8 cellular contexts compared by ENCODE assay signal in the genomic region with DNA sequence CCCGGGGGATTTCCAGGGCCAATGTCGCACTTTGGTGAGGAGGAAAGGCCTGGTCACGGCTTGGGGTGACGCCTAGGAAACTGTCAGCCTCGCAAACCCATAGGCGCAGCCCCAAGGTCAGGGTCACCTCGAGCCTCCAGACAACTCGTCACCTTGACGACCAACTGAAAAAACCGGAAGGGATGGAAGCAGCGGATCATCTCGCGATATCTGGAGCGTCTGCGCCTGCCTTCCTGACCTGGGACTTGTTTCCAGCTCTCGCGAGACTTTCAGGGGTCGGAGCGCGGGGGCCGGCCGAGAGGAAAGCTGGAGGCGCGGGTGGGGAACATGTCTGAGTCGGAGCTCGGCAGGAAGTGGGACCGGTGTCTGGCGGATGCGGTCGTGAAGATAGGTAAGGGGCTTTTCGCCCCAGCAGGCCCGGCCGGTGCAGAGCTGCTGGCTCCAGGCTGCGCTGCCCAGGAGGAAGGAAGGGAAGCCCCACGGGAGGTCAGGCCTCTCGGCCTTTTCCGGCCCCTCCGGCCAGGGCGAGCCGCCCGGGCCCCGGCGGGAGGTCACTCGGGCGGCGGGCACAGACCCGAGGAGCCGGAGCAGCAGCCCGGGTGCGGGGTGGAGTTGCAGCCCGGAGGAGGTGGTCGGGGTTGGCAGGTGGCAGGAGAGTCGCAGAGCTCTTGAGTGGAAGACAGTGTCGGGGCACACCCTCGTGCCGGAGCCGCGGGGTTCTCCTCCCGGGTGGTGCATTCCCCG. TPM values are rescaled to one million over a fixed set of nuclear protein-coding genes. Genes with fewer than 3 reads are reported as not detected.
DNase-seq lines count a peak whose midpoint lies in the region; ATAC-seq and TF ChIP-seq lines count a peak whose summit lies in the region.

No MANE protein-coding gene starts in this region.

- ATAC-seq in HG02571 (IDR thresholded peaks at IDR 0.05; ENCODE audit: unreplicated experiment) = peak; percentile 88

- H3K27me3 ChIP-seq in GM06990 (replicated peaks; ENCODE audit: control insufficient read depth, insufficient read depth, low read length) (no peaks in the 10 kb centered on the region), neutrophil (peaks cover 6% of the 10 kb centered on the region)

- no peak for TF ChIP-seq CTCF in GM06990 (IDR thresholded peaks at IDR 0.05; ENCODE audit: insufficient read depth, low read length, poor library complexity, severe bottlenecking)
- no peak for TF ChIP-seq CTCF in NB4 (IDR thresholded peaks at IDR 0.05; ENCODE audit: low read depth, low read length)
- TF ChIP-seq CTCF in neutrophil (IDR thresholded peaks at IDR 0.05) = no peak

- no peaks in the 10 kb centered on the region for H3K9me3 ChIP-seq in neutrophil

- H3K36me3 ChIP-seq in GM06990 (ENCODE audit: control insufficient read depth, insufficient read depth, low read length) (peaks cover 1% of the 10 kb centered on the region), neutrophil (no peaks in the 10 kb centered on the region)

- peaks cover 14 to 18% of the 10 kb centered on the region in 2 experiments for H3K4me1 ChIP-seq in neutrophil (ENCODE audit: control insufficient read depth in 1 of 2, insufficient read depth in 1 of 2, low read depth in 1 of 2, low read length in 1 of 2)

- H3K4me3 ChIP-seq in GM06990 (replicated peaks; ENCODE audit: low read depth, low read length) (peak overlapping the region; percentile 89), NB4 (ENCODE audit: low read depth, low read length) (peak overlapping the region; percentile 99), neutrophil (ENCODE audit: low read depth in 1 of 2, low read length in 1 of 2) (peak overlapping the region; percentile 89 to 92)

- TF ChIP-seq POLR2A in NB4 (IDR thresholded peaks at IDR 0.05; ENCODE audit: extremely low read depth, insufficient read length) = peak; percentile 73

- H3K27ac ChIP-seq in neutrophil = peak overlapping the region; percentile 84
- H3K27ac ChIP-seq in substantia nigra (ENCODE audit: low read depth, low read length, poor library complexity, severe bottlenecking) = peak overlapping the region; percentile 74

- DNase-seq in GM06990 (ENCODE audit: extremely low read depth, insufficient read length) = peak; percentile 97
- DNase-seq in NB4 (ENCODE audit: low read depth) = peak; percentile 98
- DNase-seq in SK-N-DZ (ENCODE audit: low spot score) = peak; percentile 97
- peak; percentile 92 for DNase-seq in activated naive CD4-positive, alpha-beta T cell treated with anti-CD3 and anti-CD28 coated beads, Interleukin-2, amount 50 U/mL, for 16 hours
- peak; percentile 93 for DNase-seq in germinal center (ENCODE audit: low spot score)
- peak; percentile 48 to 96 (median 89) for DNase-seq in substantia nigra (lab: John Stamatoyannopoulos, UW)

RNA-seq across cellular contexts. Expression of a gene that starts 47.2 kb away (rescaled TPM):
- 10.3 and 19.8 TPM in 2 replicates for polyA plus RNA-seq in SK-N-DZ (2014; cell fraction: cytosol; rRNA removed)
- 6.2 and 8.9 TPM in 2 replicates for polyA plus RNA-seq in SK-N-DZ (2014; cell fraction: nucleus; rRNA removed)

Comparison
In these comparisons a context has a peak if more than half of its experiments do, and no peak if none do; other contexts are left out.
1. Peak in every context shown above with its lines: DNase-seq, ATAC-seq, H3K4me3 ChIP-seq and H3K27ac ChIP-seq.